In genomic region chr3:172106989-172107388, GRCh38 we compare ENCODE assay signal across 8 cellular contexts.
A peak's percentile ranks its signal among the peaks of the same experiment; 100 is the strongest.
DNase-seq lines count a peak whose midpoint lies in the region; ATAC-seq and TF ChIP-seq lines count a peak whose summit lies in the region.

No MANE protein-coding gene starts in this region.

- peak overlapping the region; percentile 88 for H3K27ac Mint-ChIP-seq in activated T-helper 17 cell treated with anti-CD3 and anti-CD28 coated beads, Interleukin-2, amount 50 U/mL, for 72 hours
- peak overlapping the region; percentile 88 for H3K27ac Mint-ChIP-seq in stimulated activated naive B cell treated with anti-CD40 and anti-IgM and Interleukin-4, amounts not matched to agents 10 μg/mL and 1 μg/mL and 100 μg/mL, for 72 hours

- peak overlapping the region; percentile 75 for H3K4me3 Mint-ChIP-seq in activated T-helper 17 cell treated with anti-CD3 and anti-CD28 coated beads, Interleukin-2, amount 50 U/mL, for 72 hours
- H3K4me3 Mint-ChIP-seq in stimulated activated naive B cell treated with anti-CD40 and anti-IgM and Interleukin-4, amounts not matched to agents 10 μg/mL and 1 μg/mL and 100 μg/mL, for 72 hours = peak overlapping the region; percentile 73 to 75

- ATAC-seq in GM18505 (IDR thresholded peaks at IDR 0.05; ENCODE audit: unreplicated experiment) = peak; percentile 53
- peak; percentile 56 for ATAC-seq in HG02884 (IDR thresholded peaks at IDR 0.05; ENCODE audit: unreplicated experiment)
- peak; percentile 34 for ATAC-seq in activated T-helper 17 cell treated with anti-CD3 and anti-CD28 coated beads, Interleukin-2, amount 50 U/mL, for 72 hours (replicated peaks)
- peak; percentile 53 to 68 for ATAC-seq in stimulated activated naive B cell treated with anti-CD40 and anti-IgM and Interleukin-4, amounts not matched to agents 10 μg/mL and 1 μg/mL and 100 μg/mL, for 72 hours (replicated peaks)

- no peaks in the 10 kb centered on the region for H3K27me3 Mint-ChIP-seq in activated T-helper 17 cell treated with anti-CD3 and anti-CD28 coated beads, Interleukin-2, amount 50 U/mL, for 72 hours
- H3K27me3 Mint-ChIP-seq in stimulated activated naive B cell treated with anti-CD40 and anti-IgM and Interleukin-4, amounts not matched to agents 10 μg/mL and 1 μg/mL and 100 μg/mL, for 72 hours = peaks cover 40 to 54% of the 10 kb centered on the region in 2 donors

- no peak for TF ChIP-seq POLR2A in GM18505 (IDR thresholded peaks at IDR 0.05; ENCODE audit: borderline replicate concordance, extremely low read depth, insufficient read depth, insufficient read length)

- H3K36me3 Mint-ChIP-seq in activated T-helper 17 cell treated with anti-CD3 and anti-CD28 coated beads, Interleukin-2, amount 50 U/mL, for 72 hours (ENCODE audit: low read depth) = peaks cover 11% of the 10 kb centered on the region
- peaks cover 0 to 9% of the 10 kb centered on the region in 2 donors for H3K36me3 Mint-ChIP-seq in stimulated activated naive B cell treated with anti-CD40 and anti-IgM and Interleukin-4, amounts not matched to agents 10 μg/mL and 1 μg/mL and 100 μg/mL, for 72 hours

- H3K27me3 ChIP-seq in mononuclear cell (ENCODE audit: insufficient read depth, low read length) = no peaks in the 10 kb centered on the region

- H3K4me1 ChIP-seq in mononuclear cell (ENCODE audit: insufficient read depth, low read length) = peaks cover 65% of the 10 kb centered on the region

- DNase-seq in OCI-M2 (lab: John Stamatoyannopoulos, UW; ENCODE audit: unreplicated experiment) (peak; percentile 9), NCI-H187 (lab: John Stamatoyannopoulos, UW) (no peak), iPS-NIHi7 (ENCODE audit: extremely low spot score) (no peak)
- DNase-seq in stimulated activated naive B cell treated with anti-CD40 and anti-IgM and Interleukin-4, amounts not matched to agents 10 μg/mL and 1 μg/mL and 100 μg/mL, for 72 hours = peak; percentile 32

- H3K4me3 ChIP-seq in mononuclear cell (ENCODE audit: low read length) = peak overlapping the region; percentile 5

- peaks cover 58% of the 10 kb centered on the region for H3K4me1 Mint-ChIP-seq in activated T-helper 17 cell treated with anti-CD3 and anti-CD28 coated beads, Interleukin-2, amount 50 U/mL, for 72 hours
- H3K4me1 Mint-ChIP-seq in stimulated activated naive B cell treated with anti-CD40 and anti-IgM and Interleukin-4, amounts not matched to agents 10 μg/mL and 1 μg/mL and 100 μg/mL, for 72 hours = peaks cover 27 to 44% of the 10 kb centered on the region in 2 donors

- H3K9me3 ChIP-seq in mononuclear cell (ENCODE audit: low read depth, low read length) = no peaks in the 10 kb centered on the region

- H3K9me3 Mint-ChIP-seq in activated T-helper 17 cell treated with anti-CD3 and anti-CD28 coated beads, Interleukin-2, amount 50 U/mL, for 72 hours = no peaks in the 10 kb centered on the region
- peaks cover 0 to 2% of the 10 kb centered on the region in 2 donors for H3K9me3 Mint-ChIP-seq in stimulated activated naive B cell treated with anti-CD40 and anti-IgM and Interleukin-4, amounts not matched to agents 10 μg/mL and 1 μg/mL and 100 μg/mL, for 72 hours

Comparison
In these comparisons a context has a peak if more than half of its experiments do, and no peak if none do; other contexts are left out.
1. DNase-seq: peak in OCI-M2 (single experiment) and stimulated activated naive B cell treated with anti-CD40 and anti-IgM and Interleukin-4, amounts not matched to agents 10 μg/mL and 1 μg/mL and 100 μg/mL, for 72 hours (single experiment); none in NCI-H187 (0 of 2) and iPS-NIHi7 (single experiment).
2. Peak in every context shown above with its lines, with median percentiles within 50 percentile points of each other: ATAC-seq.